In genomic region chr2:60091884-60092283, GRCh38 we compare ENCODE assay signal across 21 cellular contexts.
DNase-seq lines count a peak whose midpoint lies in the region; ATAC-seq, FAIRE-seq and TF ChIP-seq lines count a peak whose summit lies in the region.
"Had no signal": no experiment of that assay in that cellular context is flagged by ENCODE, and none has a peak within 500 bp of the region (broad histone marks: within the 10 kb centered on the region; RNA-seq: fewer than 3 reads in every experiment).

No MANE protein-coding gene starts in this region.

- TF ChIP-seq CTCF in DND-41 (IDR thresholded peaks at IDR 0.05; ENCODE audit: borderline replicate concordance, extremely low read depth, low read length, poor library complexity, severe bottlenecking) (no peak), colonic mucosa (IDR thresholded peaks at IDR 0.05) (no peak), upper lobe of right lung (IDR thresholded peaks at IDR 0.05) (no peak)

- no peaks in the 10 kb centered on the region for H3K36me3 ChIP-seq in DND-41 (ENCODE audit: insufficient read depth, low read length)
- H3K36me3 ChIP-seq in colonic mucosa, result no peaks in the 10 kb centered on the region
- H3K36me3 ChIP-seq in mesodermal cell (ENCODE audit: control insufficient read depth, insufficient read depth, low read length), result no peaks in the 10 kb centered on the region
- no peaks in the 10 kb centered on the region for H3K36me3 ChIP-seq in small intestine (ENCODE audit: control insufficient read depth in 2 of 2, insufficient read depth in 2 of 2, low read length in 2 of 2)
- no peaks in the 10 kb centered on the region for H3K36me3 ChIP-seq in upper lobe of right lung
- H3K36me3 ChIP-seq: BE2C had no signal

- H3K79me2 ChIP-seq in DND-41 (ENCODE audit: insufficient read depth, low read length), result no peaks in the 10 kb centered on the region

- H3K4me1 ChIP-seq in DND-41 (ENCODE audit: insufficient read depth, low read length) (peaks cover 34% of the 10 kb centered on the region), colonic mucosa (peaks cover 4% of the 10 kb centered on the region), mesodermal cell (ENCODE audit: control insufficient read depth, insufficient read depth, low read length, poor library complexity, severe bottlenecking) (peaks cover 11% of the 10 kb centered on the region), small intestine (ENCODE audit: control insufficient read depth in 2 of 2, insufficient read depth in 1 of 2, low read depth in 1 of 2, low read length in 1 of 2) (peaks cover 0 to 3% of the 10 kb centered on the region in 2 donors), upper lobe of right lung (no peaks in the 10 kb centered on the region)
- H3K4me1 ChIP-seq: BE2C had no signal

- ATAC-seq in DND-41 (ENCODE audit: insufficient read depth, low read depth), result no peak
- no peak for ATAC-seq in HG03196 (IDR thresholded peaks at IDR 0.05; ENCODE audit: unreplicated experiment)
- no peak for ATAC-seq in upper lobe of right lung
- ATAC-seq: Right ventricle myocardium inferior had no signal

- H3K4me2 ChIP-seq in DND-41 (ENCODE audit: insufficient read depth, low read length), result no peak overlapping the region

- H3K27me3 ChIP-seq in DND-41 (ENCODE audit: insufficient read depth, low read length, poor library complexity), result no peaks in the 10 kb centered on the region
- no peaks in the 10 kb centered on the region for H3K27me3 ChIP-seq in colonic mucosa
- H3K27me3 ChIP-seq in small intestine (ENCODE audit: control insufficient read depth in 2 of 2, insufficient read depth in 2 of 2, low read length in 2 of 2), result no peaks in the 10 kb centered on the region
- H3K27me3 ChIP-seq in upper lobe of right lung, result no peaks in the 10 kb centered on the region
- H3K27me3 ChIP-seq: BE2C had no signal

- WGBS in mesodermal cell (ENCODE audit: insufficient coverage in 2 of 2), 2 experiments, result 91 to 100% methylated on average over 2 to 4 of the region's 5 CpGs
- WGBS in small intestine, 3 donors, result 15 to 64% (median 17%) methylated on average over 5 of the region's 5 CpGs

- H2AFZ ChIP-seq in DND-41 (ENCODE audit: low read depth, low read length), result no peak overlapping the region

- H3K4me3 ChIP-seq in DND-41 (ENCODE audit: low read depth in 1 of 2, low read length in 2 of 2), result no peak overlapping the region
- H3K4me3 ChIP-seq in colonic mucosa, result no peak overlapping the region
- no peak overlapping the region for H3K4me3 ChIP-seq in mesodermal cell (ENCODE audit: extremely low read depth, insufficient read depth, low read length, poor library complexity, severe bottlenecking)
- H3K4me3 ChIP-seq in small intestine (ENCODE audit: low read depth in 1 of 2, low read length in 2 of 2), result no peak overlapping the region
- H3K4me3 ChIP-seq in upper lobe of right lung, result no peak overlapping the region

- FAIRE-seq in small intestine (lab: Jason Lieb, UNC), result no peak
- FAIRE-seq: A204.1, GM12891, GM18507, RCC 7860 had no signal

- no peak for DNase-seq in DND-41
- DNase-seq in colonic mucosa, result peak; percentile 91
- DNase-seq in small intestine, result peak; percentile 96
- no peak for DNase-seq in islet precursor cell
- DNase-seq in upper lobe of right lung, result no peak
- DNase-seq: BE2C; CD4-positive, CD25-positive, alpha-beta regulatory T cell; DMS153; GOT3; NCI-H1092 treated with DMSO at 0.1 percent for 48 hours; NCI-H2081; NCI-H2171 treated with DMSO at 0.1 percent for 48 hours; NCI-H69 had no signal

- no peaks in the 10 kb centered on the region for H4K20me1 ChIP-seq in DND-41 (ENCODE audit: insufficient read depth, low read length)

- H3K27ac ChIP-seq in DND-41 (ENCODE audit: low read length) (0 out of 2 replicates have a peak overlapping the region, but pooled peaks have one; percentile 22), colonic mucosa (peak overlapping the region; percentile 70), mesodermal cell (ENCODE audit: low read depth, low read length, severe bottlenecking) (peak overlapping the region; percentile 41), small intestine (ENCODE audit: low read depth in 1 of 2, low read length in 1 of 2) (peak overlapping the region; percentile 37 to 70), upper lobe of right lung (no peak overlapping the region)
- H3K27ac ChIP-seq: HL-60 had no signal

- intact Hi-C loops in colonic mucosa (cut with DNase I), result no loop called here
- intact Hi-C loops in upper lobe of right lung (cut with DNase I), result no loop called here

- H3K9ac ChIP-seq in DND-41 (ENCODE audit: low read depth, low read length) (no peak overlapping the region), colonic mucosa (ENCODE audit: low read depth in 2 of 2, low read length in 2 of 2) (peak overlapping the region in 1 of 2 donors; percentile 7)

- H3K9me3 ChIP-seq in DND-41 (ENCODE audit: insufficient read depth, low read length, severe bottlenecking) (no peaks in the 10 kb centered on the region), colonic mucosa (no peaks in the 10 kb centered on the region), mesodermal cell (ENCODE audit: control insufficient read depth, low read length) (no peaks in the 10 kb centered on the region), small intestine (ENCODE audit: control insufficient read depth, low read depth) (no peaks in the 10 kb centered on the region), upper lobe of right lung (no peaks in the 10 kb centered on the region)
- H3K9me3 ChIP-seq: BE2C had no signal

Comparison
In these comparisons a context has a peak if more than half of its experiments do, and no peak if none do; other contexts are left out.
1. DNase-seq: peak in colonic mucosa (single experiment) and small intestine (single experiment); none in DND-41 (single experiment), islet precursor cell (single experiment) and upper lobe of right lung (single experiment).